In the genomic region with DNA sequence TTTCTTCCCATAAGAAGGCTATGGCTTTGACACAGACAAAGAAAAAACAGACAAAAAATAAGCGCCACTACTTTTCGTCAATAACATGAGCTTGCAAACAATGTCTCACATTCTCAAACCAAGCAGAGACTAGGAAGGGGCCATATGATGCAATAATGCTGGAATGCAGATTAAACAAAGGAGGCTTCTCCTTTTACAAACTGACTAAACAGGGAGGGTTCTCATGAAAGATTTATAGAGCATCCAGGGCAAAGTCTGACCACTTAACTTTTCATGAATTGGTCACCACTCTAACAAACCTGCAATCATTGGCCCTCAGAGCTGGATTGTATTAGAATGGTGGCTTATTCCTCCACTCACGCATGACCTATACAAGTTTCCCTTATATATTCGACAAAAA, we compare ENCODE assay signal across 1 cellular context.
TF ChIP-seq lines count a peak whose summit lies in the region.

No MANE protein-coding gene starts in this region.

TF ChIP-seq in HepG2, 621 proteins besides CTCF, POLR2A, EP300 and RAD21 (continued from another document and continues in another):
- TF ChIP-seq, protein P1, sequence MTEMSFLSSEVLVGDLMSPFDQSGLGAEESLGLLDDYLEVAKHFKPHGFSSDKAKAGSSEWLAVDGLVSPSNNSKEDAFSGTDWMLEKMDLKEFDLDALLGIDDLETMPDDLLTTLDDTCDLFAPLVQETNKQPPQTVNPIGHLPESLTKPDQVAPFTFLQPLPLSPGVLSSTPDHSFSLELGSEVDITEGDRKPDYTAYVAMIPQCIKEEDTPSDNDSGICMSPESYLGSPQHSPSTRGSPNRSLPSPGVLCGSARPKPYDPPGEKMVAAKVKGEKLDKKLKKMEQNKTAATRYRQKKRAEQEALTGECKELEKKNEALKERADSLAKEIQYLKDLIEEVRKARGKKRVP (CRISPR knock-in tag; IDR thresholded peaks at IDR 0.05): peak; percentile 75 to 97
- no peak for TF ChIP-seq ZNF225 (CRISPR knock-in tag; IDR thresholded peaks at IDR 0.05)
- 0 out of 2 replicates have a peak, but pooled peaks have one; percentile 29 for TF ChIP-seq RORA (CRISPR knock-in tag; IDR thresholded peaks at IDR 0.05)
- TF ChIP-seq, protein P2, sequence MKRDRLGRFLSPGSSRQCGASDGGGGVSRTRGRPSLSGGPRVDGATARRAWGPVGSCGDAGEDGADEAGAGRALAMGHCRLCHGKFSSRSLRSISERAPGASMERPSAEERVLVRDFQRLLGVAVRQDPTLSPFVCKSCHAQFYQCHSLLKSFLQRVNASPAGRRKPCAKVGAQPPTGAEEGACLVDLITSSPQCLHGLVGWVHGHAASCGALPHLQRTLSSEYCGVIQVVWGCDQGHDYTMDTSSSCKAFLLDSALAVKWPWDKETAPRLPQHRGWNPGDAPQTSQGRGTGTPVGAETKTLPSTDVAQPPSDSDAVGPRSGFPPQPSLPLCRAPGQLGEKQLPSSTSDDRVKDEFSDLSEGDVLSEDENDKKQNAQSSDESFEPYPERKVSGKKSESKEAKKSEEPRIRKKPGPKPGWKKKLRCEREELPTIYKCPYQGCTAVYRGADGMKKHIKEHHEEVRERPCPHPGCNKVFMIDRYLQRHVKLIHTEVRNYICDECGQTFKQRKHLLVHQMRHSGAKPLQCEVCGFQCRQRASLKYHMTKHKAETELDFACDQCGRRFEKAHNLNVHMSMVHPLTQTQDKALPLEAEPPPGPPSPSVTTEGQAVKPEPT (CRISPR knock-in tag; IDR thresholded peaks at IDR 0.05; ENCODE audit: low read depth): no peak
- TF ChIP-seq, protein P3, sequence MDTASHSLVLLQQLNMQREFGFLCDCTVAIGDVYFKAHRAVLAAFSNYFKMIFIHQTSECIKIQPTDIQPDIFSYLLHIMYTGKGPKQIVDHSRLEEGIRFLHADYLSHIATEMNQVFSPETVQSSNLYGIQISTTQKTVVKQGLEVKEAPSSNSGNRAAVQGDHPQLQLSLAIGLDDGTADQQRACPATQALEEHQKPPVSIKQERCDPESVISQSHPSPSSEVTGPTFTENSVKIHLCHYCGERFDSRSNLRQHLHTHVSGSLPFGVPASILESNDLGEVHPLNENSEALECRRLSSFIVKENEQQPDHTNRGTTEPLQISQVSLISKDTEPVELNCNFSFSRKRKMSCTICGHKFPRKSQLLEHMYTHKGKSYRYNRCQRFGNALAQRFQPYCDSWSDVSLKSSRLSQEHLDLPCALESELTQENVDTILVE (CRISPR knock-in tag; IDR thresholded peaks at IDR 0.05): 0 out of 2 replicates have a peak, but pooled peaks have one; percentile 24
- TF ChIP-seq SRY (CRISPR knock-in tag; IDR thresholded peaks at IDR 0.05): no peak
- peak; percentile 91 for TF ChIP-seq SIX1 (CRISPR knock-in tag; IDR thresholded peaks at IDR 0.05; ENCODE audit: borderline replicate concordance)
- TF ChIP-seq ASH2L (IDR thresholded peaks at IDR 0.05; ENCODE audit: insufficient read length, low read depth, low read length): peak; percentile 18
- TF ChIP-seq SOX6 (IDR thresholded peaks at IDR 0.05): no peak
- TF ChIP-seq SOX6 (CRISPR knock-in tag; IDR thresholded peaks at IDR 0.05): peak; percentile 98
- peak; percentile 75 for TF ChIP-seq NCOA2 (CRISPR knock-in tag; IDR thresholded peaks at IDR 0.05)
- TF ChIP-seq ZBTB21 (CRISPR knock-in tag; IDR thresholded peaks at IDR 0.05): no peak
- peak; percentile 37; the same call in 1 of the 2 replicates for TF ChIP-seq EHMT2 (IDR thresholded peaks at IDR 0.05; ENCODE audit: borderline replicate concordance, low read depth, low read length)
- peak; percentile 82 for TF ChIP-seq SOX13 (IDR thresholded peaks at IDR 0.05)
- TF ChIP-seq SOX13 (CRISPR knock-in tag; conservative IDR thresholded peaks at IDR 0.05 in 1 of 2, IDR thresholded peaks at IDR 0.05 in 1 of 2): peak in 1 of 2 experiments; percentile 99; a peak in 2 of 4 replicates
- peak; percentile 36 for TF ChIP-seq HDAC1 (CRISPR knock-in tag; IDR thresholded peaks at IDR 0.05)
- TF ChIP-seq RARA (CRISPR knock-in tag; IDR thresholded peaks at IDR 0.05): peak; percentile 68
- TF ChIP-seq FOXK1 (CRISPR knock-in tag; IDR thresholded peaks at IDR 0.05; ENCODE audit: borderline replicate concordance, low read depth): peak; percentile 49; the same call in 1 of the 2 replicates
- peak; percentile 33; the same call in 1 of the 2 replicates for TF ChIP-seq SAP130 (CRISPR knock-in tag; IDR thresholded peaks at IDR 0.05; ENCODE audit: low read depth)
- TF ChIP-seq MTF1 (CRISPR knock-in tag; IDR thresholded peaks at IDR 0.05): no peak
- peak; percentile 51 for TF ChIP-seq KAT8 (CRISPR knock-in tag; IDR thresholded peaks at IDR 0.05)
- TF ChIP-seq ZNF614 (CRISPR knock-in tag; IDR thresholded peaks at IDR 0.05; ENCODE audit: borderline replicate concordance): 0 out of 2 replicates have a peak, but pooled peaks have one; percentile 44
- TF ChIP-seq ZNF264 (CRISPR knock-in tag; IDR thresholded peaks at IDR 0.05): peak; percentile 83
- TF ChIP-seq NFIC (IDR thresholded peaks at IDR 0.05; ENCODE audit: low read length): peak; percentile 53; the same call in 1 of the 2 replicates
- TF ChIP-seq, protein P4, sequence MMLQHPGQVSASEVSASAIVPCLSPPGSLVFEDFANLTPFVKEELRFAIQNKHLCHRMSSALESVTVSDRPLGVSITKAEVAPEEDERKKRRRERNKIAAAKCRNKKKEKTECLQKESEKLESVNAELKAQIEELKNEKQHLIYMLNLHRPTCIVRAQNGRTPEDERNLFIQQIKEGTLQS (CRISPR knock-in tag; IDR thresholded peaks at IDR 0.05): peak; percentile 85
- peak; percentile 96 for TF ChIP-seq SIX4 (CRISPR knock-in tag; IDR thresholded peaks at IDR 0.05)
- peak; percentile 67; the same call in 1 of the 2 replicates for TF ChIP-seq JUN (CRISPR knock-in tag; IDR thresholded peaks at IDR 0.05)
- TF ChIP-seq, protein P5, sequence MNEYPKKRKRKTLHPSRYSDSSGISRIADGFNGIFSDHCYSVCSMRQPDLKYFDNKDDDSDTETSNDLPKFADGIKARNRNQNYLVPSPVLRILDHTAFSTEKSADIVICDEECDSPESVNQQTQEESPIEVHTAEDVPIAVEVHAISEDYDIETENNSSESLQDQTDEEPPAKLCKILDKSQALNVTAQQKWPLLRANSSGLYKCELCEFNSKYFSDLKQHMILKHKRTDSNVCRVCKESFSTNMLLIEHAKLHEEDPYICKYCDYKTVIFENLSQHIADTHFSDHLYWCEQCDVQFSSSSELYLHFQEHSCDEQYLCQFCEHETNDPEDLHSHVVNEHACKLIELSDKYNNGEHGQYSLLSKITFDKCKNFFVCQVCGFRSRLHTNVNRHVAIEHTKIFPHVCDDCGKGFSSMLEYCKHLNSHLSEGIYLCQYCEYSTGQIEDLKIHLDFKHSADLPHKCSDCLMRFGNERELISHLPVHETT (CRISPR knock-in tag; conservative IDR thresholded peaks at IDR 0.05): no peak
- TF ChIP-seq CBX5 (CRISPR knock-in tag; IDR thresholded peaks at IDR 0.05; ENCODE audit: borderline replicate concordance): no peak
- TF ChIP-seq, protein P6, sequence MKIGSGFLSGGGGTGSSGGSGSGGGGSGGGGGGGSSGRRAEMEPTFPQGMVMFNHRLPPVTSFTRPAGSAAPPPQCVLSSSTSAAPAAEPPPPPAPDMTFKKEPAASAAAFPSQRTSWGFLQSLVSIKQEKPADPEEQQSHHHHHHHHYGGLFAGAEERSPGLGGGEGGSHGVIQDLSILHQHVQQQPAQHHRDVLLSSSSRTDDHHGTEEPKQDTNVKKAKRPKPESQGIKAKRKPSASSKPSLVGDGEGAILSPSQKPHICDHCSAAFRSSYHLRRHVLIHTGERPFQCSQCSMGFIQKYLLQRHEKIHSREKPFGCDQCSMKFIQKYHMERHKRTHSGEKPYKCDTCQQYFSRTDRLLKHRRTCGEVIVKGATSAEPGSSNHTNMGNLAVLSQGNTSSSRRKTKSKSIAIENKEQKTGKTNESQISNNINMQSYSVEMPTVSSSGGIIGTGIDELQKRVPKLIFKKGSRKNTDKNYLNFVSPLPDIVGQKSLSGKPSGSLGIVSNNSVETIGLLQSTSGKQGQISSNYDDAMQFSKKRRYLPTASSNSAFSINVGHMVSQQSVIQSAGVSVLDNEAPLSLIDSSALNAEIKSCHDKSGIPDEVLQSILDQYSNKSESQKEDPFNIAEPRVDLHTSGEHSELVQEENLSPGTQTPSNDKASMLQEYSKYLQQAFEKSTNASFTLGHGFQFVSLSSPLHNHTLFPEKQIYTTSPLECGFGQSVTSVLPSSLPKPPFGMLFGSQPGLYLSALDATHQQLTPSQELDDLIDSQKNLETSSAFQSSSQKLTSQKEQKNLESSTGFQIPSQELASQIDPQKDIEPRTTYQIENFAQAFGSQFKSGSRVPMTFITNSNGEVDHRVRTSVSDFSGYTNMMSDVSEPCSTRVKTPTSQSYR (CRISPR knock-in tag; IDR thresholded peaks at IDR 0.05; ENCODE audit: borderline replicate concordance): no peak
- TF ChIP-seq ZC3H4 (CRISPR knock-in tag; IDR thresholded peaks at IDR 0.05; ENCODE audit: borderline replicate concordance): no peak
- TF ChIP-seq, protein P7, sequence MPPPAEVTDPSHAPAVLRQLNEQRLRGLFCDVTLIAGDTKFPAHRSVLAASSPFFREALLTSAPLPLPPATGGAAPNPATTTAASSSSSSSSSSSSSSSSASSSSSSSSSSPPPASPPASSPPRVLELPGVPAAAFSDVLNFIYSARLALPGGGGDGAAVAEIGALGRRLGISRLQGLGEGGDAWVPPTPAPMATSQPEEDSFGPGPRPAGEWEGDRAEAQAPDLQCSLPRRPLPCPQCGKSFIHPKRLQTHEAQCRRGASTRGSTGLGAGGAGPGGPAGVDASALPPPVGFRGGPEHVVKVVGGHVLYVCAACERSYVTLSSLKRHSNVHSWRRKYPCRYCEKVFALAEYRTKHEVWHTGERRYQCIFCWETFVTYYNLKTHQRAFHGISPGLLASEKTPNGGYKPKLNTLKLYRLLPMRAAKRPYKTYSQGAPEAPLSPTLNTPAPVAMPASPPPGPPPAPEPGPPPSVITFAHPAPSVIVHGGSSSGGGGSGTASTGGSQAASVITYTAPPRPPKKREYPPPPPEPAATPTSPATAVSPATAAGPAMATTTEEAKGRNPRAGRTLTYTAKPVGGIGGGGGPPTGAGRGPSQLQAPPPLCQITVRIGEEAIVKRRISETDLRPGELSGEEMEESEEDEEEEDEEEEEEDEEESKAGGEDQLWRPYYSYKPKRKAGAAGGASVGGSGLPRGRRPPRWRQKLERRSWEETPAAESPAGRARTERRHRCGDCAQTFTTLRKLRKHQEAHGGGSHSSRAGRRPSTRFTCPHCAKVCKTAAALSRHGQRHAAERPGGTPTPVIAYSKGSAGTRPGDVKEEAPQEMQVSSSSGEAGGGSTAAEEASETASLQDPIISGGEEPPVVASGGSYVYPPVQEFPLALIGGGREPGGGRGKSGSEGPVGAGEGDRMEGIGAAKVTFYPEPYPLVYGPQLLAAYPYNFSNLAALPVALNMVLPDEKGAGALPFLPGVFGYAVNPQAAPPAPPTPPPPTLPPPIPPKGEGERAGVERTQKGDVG (CRISPR knock-in tag; IDR thresholded peaks at IDR 0.05; ENCODE audit: borderline replicate concordance): no peak
- TF ChIP-seq HDAC2 (CRISPR knock-in tag; IDR thresholded peaks at IDR 0.05): peak; percentile 71; the same call in 1 of the 2 replicates
- peak; percentile 81 for TF ChIP-seq FOXA3 (CRISPR knock-in tag; IDR thresholded peaks at IDR 0.05)
- no peak for TF ChIP-seq MTF2 (CRISPR knock-in tag; IDR thresholded peaks at IDR 0.05; ENCODE audit: borderline replicate concordance)
- peak; percentile 14; the same call in 1 of the 2 replicates for TF ChIP-seq SMC3 (IDR thresholded peaks at IDR 0.05; ENCODE audit: low read length)
- TF ChIP-seq ZSCAN21 (CRISPR knock-in tag; IDR thresholded peaks at IDR 0.05; ENCODE audit: borderline replicate concordance): no peak
- TF ChIP-seq SMAD3 (CRISPR knock-in tag; IDR thresholded peaks at IDR 0.05): peak; percentile 54; the same call in 1 of the 2 replicates
- TF ChIP-seq, protein P8, sequence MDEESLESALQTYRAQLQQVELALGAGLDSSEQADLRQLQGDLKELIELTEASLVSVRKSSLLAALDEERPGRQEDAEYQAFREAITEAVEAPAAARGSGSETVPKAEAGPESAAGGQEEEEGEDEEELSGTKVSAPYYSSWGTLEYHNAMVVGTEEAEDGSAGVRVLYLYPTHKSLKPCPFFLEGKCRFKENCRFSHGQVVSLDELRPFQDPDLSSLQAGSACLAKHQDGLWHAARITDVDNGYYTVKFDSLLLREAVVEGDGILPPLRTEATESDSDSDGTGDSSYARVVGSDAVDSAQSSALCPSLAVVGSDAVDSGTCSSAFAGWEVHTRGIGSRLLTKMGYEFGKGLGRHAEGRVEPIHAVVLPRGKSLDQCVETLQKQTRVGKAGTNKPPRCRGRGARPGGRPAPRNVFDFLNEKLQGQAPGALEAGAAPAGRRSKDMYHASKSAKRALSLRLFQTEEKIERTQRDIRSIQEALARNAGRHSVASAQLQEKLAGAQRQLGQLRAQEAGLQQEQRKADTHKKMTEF (CRISPR knock-in tag; IDR thresholded peaks at IDR 0.05): peak; percentile 64; the same call in 1 of the 2 replicates
- peak; percentile 99 for TF ChIP-seq CEBPB (IDR thresholded peaks at IDR 0.05; ENCODE audit: borderline replicate concordance, low read depth, low read length)
- TF ChIP-seq ZNF569 (CRISPR knock-in tag; IDR thresholded peaks at IDR 0.05; ENCODE audit: borderline replicate concordance): no peak
- TF ChIP-seq RBM39 (IDR thresholded peaks at IDR 0.05; ENCODE audit: low read depth, low read length, poor library complexity, severe bottlenecking): no peak
- TF ChIP-seq ZFP36L1 (CRISPR knock-in tag; IDR thresholded peaks at IDR 0.05): peak; percentile 27; the same call in 1 of the 2 replicates
- TF ChIP-seq ZNF235 (CRISPR knock-in tag; IDR thresholded peaks at IDR 0.05; ENCODE audit: borderline replicate concordance): no peak
- TF ChIP-seq, protein P9, sequence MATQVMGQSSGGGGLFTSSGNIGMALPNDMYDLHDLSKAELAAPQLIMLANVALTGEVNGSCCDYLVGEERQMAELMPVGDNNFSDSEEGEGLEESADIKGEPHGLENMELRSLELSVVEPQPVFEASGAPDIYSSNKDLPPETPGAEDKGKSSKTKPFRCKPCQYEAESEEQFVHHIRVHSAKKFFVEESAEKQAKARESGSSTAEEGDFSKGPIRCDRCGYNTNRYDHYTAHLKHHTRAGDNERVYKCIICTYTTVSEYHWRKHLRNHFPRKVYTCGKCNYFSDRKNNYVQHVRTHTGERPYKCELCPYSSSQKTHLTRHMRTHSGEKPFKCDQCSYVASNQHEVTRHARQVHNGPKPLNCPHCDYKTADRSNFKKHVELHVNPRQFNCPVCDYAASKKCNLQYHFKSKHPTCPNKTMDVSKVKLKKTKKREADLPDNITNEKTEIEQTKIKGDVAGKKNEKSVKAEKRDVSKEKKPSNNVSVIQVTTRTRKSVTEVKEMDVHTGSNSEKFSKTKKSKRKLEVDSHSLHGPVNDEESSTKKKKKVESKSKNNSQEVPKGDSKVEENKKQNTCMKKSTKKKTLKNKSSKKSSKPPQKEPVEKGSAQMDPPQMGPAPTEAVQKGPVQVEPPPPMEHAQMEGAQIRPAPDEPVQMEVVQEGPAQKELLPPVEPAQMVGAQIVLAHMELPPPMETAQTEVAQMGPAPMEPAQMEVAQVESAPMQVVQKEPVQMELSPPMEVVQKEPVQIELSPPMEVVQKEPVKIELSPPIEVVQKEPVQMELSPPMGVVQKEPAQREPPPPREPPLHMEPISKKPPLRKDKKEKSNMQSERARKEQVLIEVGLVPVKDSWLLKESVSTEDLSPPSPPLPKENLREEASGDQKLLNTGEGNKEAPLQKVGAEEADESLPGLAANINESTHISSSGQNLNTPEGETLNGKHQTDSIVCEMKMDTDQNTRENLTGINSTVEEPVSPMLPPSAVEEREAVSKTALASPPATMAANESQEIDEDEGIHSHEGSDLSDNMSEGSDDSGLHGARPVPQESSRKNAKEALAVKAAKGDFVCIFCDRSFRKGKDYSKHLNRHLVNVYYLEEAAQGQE (IDR thresholded peaks at IDR 0.05; ENCODE audit: borderline replicate concordance in 1 of 2, low read depth in 1 of 2, low read length in 2 of 2): peak in 1 of 2 experiments; percentile 28; a peak in 1 of 4 replicates
- TF ChIP-seq ZNF619 (CRISPR knock-in tag; IDR thresholded peaks at IDR 0.05): no peak
- peak; percentile 24 for TF ChIP-seq TBL1XR1 (IDR thresholded peaks at IDR 0.05; ENCODE audit: borderline replicate concordance, low read length, partially characterized antibody)
- TF ChIP-seq KDM3A (CRISPR knock-in tag; IDR thresholded peaks at IDR 0.05; ENCODE audit: low read depth): peak; percentile 46; the same call in 1 of the 2 replicates
